Comparison of ENCODE assay signal across 22 cellular contexts in the genomic region with DNA sequence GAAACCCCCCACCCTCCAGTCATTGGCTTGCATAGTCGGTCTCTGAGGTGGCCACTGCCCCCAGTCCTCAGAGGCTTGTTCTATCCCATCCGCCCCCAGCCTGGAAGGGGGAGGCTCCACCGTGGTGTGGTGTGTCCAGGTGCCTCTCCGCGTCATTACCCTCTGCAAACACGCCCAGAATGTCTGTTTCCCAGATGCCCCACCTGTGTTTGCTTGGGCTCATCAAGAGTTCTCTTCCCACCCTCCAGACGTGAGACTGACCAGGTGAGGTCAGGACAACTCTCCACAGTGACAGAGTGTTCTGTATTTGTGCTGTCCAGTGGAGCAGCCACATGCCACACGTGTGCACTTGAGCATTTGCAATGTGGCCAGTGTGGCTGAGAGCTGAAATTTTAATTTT. TPM values are rescaled to one million over a fixed set of nuclear protein-coding genes. Genes with fewer than 3 reads are reported as not detected.
DNase-seq lines count a peak whose midpoint lies in the region; ATAC-seq and TF ChIP-seq lines count a peak whose summit lies in the region.
"Had no signal": no experiment of that assay in that cellular context is flagged by ENCODE, and none has a peak within 500 bp of the region (broad histone marks: within the 10 kb centered on the region; RNA-seq: fewer than 3 reads in every experiment).

No MANE protein-coding gene starts in this region.

- intact Hi-C loops in mucosa of descending colon (cut with DNase I, micrococcal nuclease): no loop called here

- H3K27me3 ChIP-seq in Peyer's patch (no peaks in the 10 kb centered on the region), SK-N-SH (ENCODE audit: insufficient read depth) (no peaks in the 10 kb centered on the region)
- H3K27me3 ChIP-seq: foreskin keratinocyte, right atrium auricular region had no signal

- TF ChIP-seq CTCF in Peyer's patch (IDR thresholded peaks at IDR 0.05) (no peak), mucosa of descending colon (IDR thresholded peaks at IDR 0.05) (no peak), omental fat pad (IDR thresholded peaks at IDR 0.05) (no peak), SK-N-SH (IDR thresholded peaks at IDR 0.05) (no peak)

- no peaks in the 10 kb centered on the region for H3K9me2 ChIP-seq in SK-N-SH

- no peak for TF ChIP-seq RAD21 in SK-N-SH (IDR thresholded peaks at IDR 0.05; ENCODE audit: low read length)

- no peak overlapping the region for H2AFZ ChIP-seq in SK-N-SH (ENCODE audit: low read depth)
- H2AFZ ChIP-seq: GM23338 had no signal

- 70% methylated on average over 7 of the region's 8 CpGs for WGBS in SK-N-SH (ENCODE audit: low lambda C conversion rate)

- H3K4me2 ChIP-seq in SK-N-SH: no peak overlapping the region
- H3K4me2 ChIP-seq: GM23338 had no signal

- H3K4me3 ChIP-seq in Peyer's patch: no peak overlapping the region
- no peak overlapping the region for H3K4me3 ChIP-seq in mucosa of descending colon
- H3K4me3 ChIP-seq in SK-N-SH (ENCODE audit: low read depth in 2 of 2, low read length in 1 of 2): no peak overlapping the region
- H3K4me3 ChIP-seq: GM23338, right atrium auricular region had no signal

- H3K79me2 ChIP-seq in SK-N-SH (ENCODE audit: insufficient read depth): no peaks in the 10 kb centered on the region

- peaks cover 0 to 23% (median 0%) of the 10 kb centered on the region in 4 donors for H3K4me1 ChIP-seq in Peyer's patch
- H3K4me1 ChIP-seq in mucosa of descending colon (ENCODE audit: low read depth): peaks cover 24% of the 10 kb centered on the region
- peaks cover 0 to 100% of the 10 kb centered on the region in 2 experiments; a peak in 2 of 4 replicates for H3K4me1 ChIP-seq in SK-N-SH (ENCODE audit: control insufficient read depth in 1 of 2, insufficient read depth in 2 of 2, low read depth in 1 of 2, low read length in 1 of 2)
- H3K4me1 ChIP-seq: foreskin keratinocyte had no signal

- no peaks in the 10 kb centered on the region for H3K36me3 ChIP-seq in Peyer's patch
- no peaks in the 10 kb centered on the region for H3K36me3 ChIP-seq in mucosa of descending colon (ENCODE audit: low read depth)
- H3K36me3 ChIP-seq in SK-N-SH (replicated peaks in 1 of 2; ENCODE audit: control insufficient read depth in 1 of 2, insufficient read depth in 2 of 2, low read length in 1 of 2): no peaks in the 10 kb centered on the region
- H3K36me3 ChIP-seq: neutrophil, right atrium auricular region had no signal

- POLR2A ChIA-PET in SK-N-SH (lab: Yijun Ruan, JAX): no interaction called here

- no peak overlapping the region for H3K9ac ChIP-seq in SK-N-SH

- H4K20me1 ChIP-seq in SK-N-SH (ENCODE audit: insufficient read depth): no peaks in the 10 kb centered on the region

- CTCF ChIA-PET in SK-N-SH (lab: Yijun Ruan, JAX): interaction anchor here (0.9 to 33.4 kb wide), 9 partner anchors 10 to 105 kb away, joined by 3 to 670 read pairs (median 5); a partner anchor contains a TSS

- H3K27ac ChIP-seq in Peyer's patch (peak overlapping the region in 2 of 4 donors; percentile 48 to 60), SK-N-SH (ENCODE audit: low read depth in 2 of 2, low read length in 1 of 2) (peak overlapping the region in 1 of 2 experiments; percentile 91; a peak in 2 of 4 replicates)
- H3K27ac ChIP-seq: C4-2B, epithelial cell of prostate, foreskin keratinocyte, neutrophil had no signal

- no peak for TF ChIP-seq EP300 in SK-N-SH (IDR thresholded peaks at IDR 0.05; ENCODE audit: borderline replicate concordance in 1 of 2, low read depth in 1 of 2, low read length in 1 of 2)

- ATAC-seq in mucosa of descending colon (peak; percentile 75), omental fat pad (ENCODE audit: low FRiP score) (no peak)
- ATAC-seq: activated naive CD4-positive, alpha-beta T cell treated with anti-CD3 and anti-CD28 coated beads, Interleukin-2, amount 50 U/mL, for 72 hours; foreskin keratinocyte; GM23338; Right ventricle myocardium inferior; stimulated activated naive CD8-positive, alpha-beta T cell treated with anti-CD3 and anti-CD28 coated beads, Interleukin-15, Interleukin-2, amounts not matched to agents 100 U/mL and 50 U/mL, for 24 hours had no signal

- no peaks in the 10 kb centered on the region for H3F3A ChIP-seq in SK-N-SH (replicated peaks; ENCODE audit: insufficient read depth)

- DNase-seq in DMS53 treated with DMSO at 0.1 percent for 48 hours (lab: John Stamatoyannopoulos, UW; ENCODE audit: unreplicated experiment) (peak; percentile 97), NCI-H2029 treated with DMSO at 0.1 percent for 48 hours (lab: John Stamatoyannopoulos, UW) (peak; percentile 73), Peyer's patch (peak in 2 of 3 donors; percentile 56 to 67), mucosa of descending colon (peak; percentile 71 to 80 (median 73)), omental fat pad (ENCODE audit: low spot score) (no peak), SK-N-SH (no peak), midbrain (lab: John Stamatoyannopoulos, UW) (no peak)
- no peak for DNase-seq in effector CD8-positive, alpha-beta T cell (lab: John Stamatoyannopoulos, UW)
- DNase-seq: activated CD4-positive, alpha-beta memory T cell treated with anti-CD3 and anti-CD28 coated beads, Interleukin-2, amount 10 ng/mL, durations not matched to agents 7 days and 5 days; activated T-cell treated with anti-CD3 and anti-CD28 coated beads, Interleukin-2, amount 50 U/mL, for 24 hours; foreskin keratinocyte; NCI-H1930; stimulated activated naive CD8-positive, alpha-beta T cell treated with anti-CD3 and anti-CD28 coated beads, Interleukin-15, Interleukin-2, amounts not matched to agents 100 U/mL and 50 U/mL, for 24 hours had no signal

- no peak for TF ChIP-seq POLR2A in Peyer's patch (IDR thresholded peaks at IDR 0.05)

- H3K9me3 ChIP-seq in Peyer's patch: no peaks in the 10 kb centered on the region
- H3K9me3 ChIP-seq in mucosa of descending colon: no peaks in the 10 kb centered on the region
- H3K9me3 ChIP-seq in SK-N-SH: no peaks in the 10 kb centered on the region
- H3K9me3 ChIP-seq: neutrophil, right atrium auricular region had no signal

TF ChIP-seq in SK-N-SH, 30 proteins besides CTCF, POLR2A, EP300 and RAD21 (continues in another document):
- TF ChIP-seq GATA2 (CRISPR knock-in tag; IDR thresholded peaks at IDR 0.05) (no peak), EZH2phosphoT487 (IDR thresholded peaks at IDR 0.05; ENCODE audit: borderline replicate concordance, low read depth) (no peak), JUND (IDR thresholded peaks at IDR 0.05) (no peak), SMC3 (IDR thresholded peaks at IDR 0.05; ENCODE audit: low read depth, low read length) (no peak), GABPA (IDR thresholded peaks at IDR 0.05; ENCODE audit: low read depth) (no peak), FOSL2 (IDR thresholded peaks at IDR 0.05; ENCODE audit: borderline replicate concordance, low read depth) (no peak), POLR2AphosphoS5 (IDR thresholded peaks at IDR 0.05; ENCODE audit: low read depth, low read length) (no peak), SIN3A (IDR thresholded peaks at IDR 0.05; ENCODE audit: borderline replicate concordance, low read depth, low read length) (no peak), TCF12 (IDR thresholded peaks at IDR 0.05) (no peak), RFX5 (IDR thresholded peaks at IDR 0.05; ENCODE audit: low read length) (no peak)
- TF ChIP-seq, protein P1, sequence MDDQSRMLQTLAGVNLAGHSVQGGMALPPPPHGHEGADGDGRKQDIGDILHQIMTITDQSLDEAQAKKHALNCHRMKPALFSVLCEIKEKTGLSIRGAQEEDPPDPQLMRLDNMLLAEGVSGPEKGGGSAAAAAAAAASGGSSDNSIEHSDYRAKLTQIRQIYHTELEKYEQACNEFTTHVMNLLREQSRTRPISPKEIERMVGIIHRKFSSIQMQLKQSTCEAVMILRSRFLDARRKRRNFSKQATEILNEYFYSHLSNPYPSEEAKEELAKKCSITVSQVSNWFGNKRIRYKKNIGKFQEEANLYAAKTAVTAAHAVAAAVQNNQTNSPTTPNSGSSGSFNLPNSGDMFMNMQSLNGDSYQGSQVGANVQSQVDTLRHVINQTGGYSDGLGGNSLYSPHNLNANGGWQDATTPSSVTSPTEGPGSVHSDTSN (IDR thresholded peaks at IDR 0.05): no peak
- TF ChIP-seq, protein P2, sequence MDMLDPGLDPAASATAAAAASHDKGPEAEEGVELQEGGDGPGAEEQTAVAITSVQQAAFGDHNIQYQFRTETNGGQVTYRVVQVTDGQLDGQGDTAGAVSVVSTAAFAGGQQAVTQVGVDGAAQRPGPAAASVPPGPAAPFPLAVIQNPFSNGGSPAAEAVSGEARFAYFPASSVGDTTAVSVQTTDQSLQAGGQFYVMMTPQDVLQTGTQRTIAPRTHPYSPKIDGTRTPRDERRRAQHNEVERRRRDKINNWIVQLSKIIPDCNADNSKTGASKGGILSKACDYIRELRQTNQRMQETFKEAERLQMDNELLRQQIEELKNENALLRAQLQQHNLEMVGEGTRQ (IDR thresholded peaks at IDR 0.05; ENCODE audit: borderline replicate concordance, low read depth, low read length): no peak
- TF ChIP-seq, protein P3, sequence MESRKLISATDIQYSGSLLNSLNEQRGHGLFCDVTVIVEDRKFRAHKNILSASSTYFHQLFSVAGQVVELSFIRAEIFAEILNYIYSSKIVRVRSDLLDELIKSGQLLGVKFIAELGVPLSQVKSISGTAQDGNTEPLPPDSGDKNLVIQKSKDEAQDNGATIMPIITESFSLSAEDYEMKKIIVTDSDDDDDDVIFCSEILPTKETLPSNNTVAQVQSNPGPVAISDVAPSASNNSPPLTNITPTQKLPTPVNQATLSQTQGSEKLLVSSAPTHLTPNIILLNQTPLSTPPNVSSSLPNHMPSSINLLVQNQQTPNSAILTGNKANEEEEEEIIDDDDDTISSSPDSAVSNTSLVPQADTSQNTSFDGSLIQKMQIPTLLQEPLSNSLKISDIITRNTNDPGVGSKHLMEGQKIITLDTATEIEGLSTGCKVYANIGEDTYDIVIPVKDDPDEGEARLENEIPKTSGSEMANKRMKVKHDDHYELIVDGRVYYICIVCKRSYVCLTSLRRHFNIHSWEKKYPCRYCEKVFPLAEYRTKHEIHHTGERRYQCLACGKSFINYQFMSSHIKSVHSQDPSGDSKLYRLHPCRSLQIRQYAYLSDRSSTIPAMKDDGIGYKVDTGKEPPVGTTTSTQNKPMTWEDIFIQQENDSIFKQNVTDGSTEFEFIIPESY (IDR thresholded peaks at IDR 0.05; ENCODE audit: borderline replicate concordance, low read depth): no peak

RNA-seq across cellular contexts. Expression of a gene that starts 24.9 kb away (rescaled TPM):
- total RNA-seq in Peyer's patch (1 to 10 TPM in 1 of 4 donors, under 1 TPM in 1, not detected in 2; 0.35 to 2.5 TPM), mucosa of descending colon (1 to 10 TPM in 1 of 3 donors, under 1 TPM in 2; 0.72 to 1.7 (median 0.89) TPM), omental fat pad (1 to 10 TPM; 1.1 to 2.0 (median 1.7) TPM)
- 0.11 TPM in 1 of 2 replicates, not detected in the other for polyA plus RNA-seq in SK-N-SH (2012; rRNA removed)
- polyA plus RNA-seq in SK-N-SH (2012; cell fraction: cytosol; rRNA removed): 0.03 and 0.12 TPM in 2 replicates
- 0.02 and 0.08 TPM in 2 replicates for polyA plus RNA-seq in SK-N-SH (2012; cell fraction: nucleus; rRNA removed)
- total RNA-seq: activated naive CD4-positive, alpha-beta T cell treated with anti-CD3 and anti-CD28 coated beads, Interleukin-2, amount 50 U/mL, for 72 hours; foreskin keratinocyte; HepG2; urinary bladder had no signal
- polyA plus RNA-seq: HepG2 had no signal

RNA-seq across cellular contexts. Expression of a gene that starts 47.5 kb away (rescaled TPM):
- total RNA-seq in Peyer's patch: 10 to 100 TPM in 3 of 4 donors, 1 to 10 TPM in 1; 5.8 to 18.2 (median 12.2) TPM
- total RNA-seq in mucosa of descending colon: 10 to 100 TPM in 2 of 3 donors, 1 to 10 TPM in 1; 8.2 to 19.7 (median 19.0) TPM
- 1 to 10 TPM; 1.6 to 6.6 (median 4.4) TPM for total RNA-seq in omental fat pad
- 1.1 and 1.4 TPM in 2 replicates for polyA plus RNA-seq in SK-N-SH (2012; rRNA removed)
- 1.5 and 3.4 TPM in 2 replicates for polyA plus RNA-seq in SK-N-SH (2012; cell fraction: cytosol; rRNA removed)
- polyA plus RNA-seq in SK-N-SH (2012; cell fraction: nucleus; rRNA removed): 1.9 and 3.2 TPM in 2 replicates
- total RNA-seq: activated CD4-positive, alpha-beta memory T cell treated with anti-CD3 and anti-CD28 coated beads, Interleukin-2, amount 10 ng/mL, durations not matched to agents 7 days and 5 days; activated naive CD4-positive, alpha-beta T cell treated with anti-CD3 and anti-CD28 coated beads, Interleukin-2, amount 50 U/mL, for 72 hours had no signal

Comparison
In these comparisons a context has a peak if more than half of its experiments do, and no peak if none do; other contexts are left out.
1. DNase-seq: peak in DMS53 treated with DMSO at 0.1 percent for 48 hours (single experiment), NCI-H2029 treated with DMSO at 0.1 percent for 48 hours (single experiment), Peyer's patch (2 of 3) and mucosa of descending colon (3 of 3); none in omental fat pad (single experiment), SK-N-SH (single experiment), effector CD8-positive, alpha-beta T cell (single experiment) and midbrain (single experiment).